Comparison of ENCODE assay signal across 22 cellular contexts in genomic region chr1:96206451-96206850, GRCh38.
DNase-seq lines count a peak whose midpoint lies in the region; ATAC-seq and TF ChIP-seq lines count a peak whose summit lies in the region.
"Had no signal": no experiment of that assay in that cellular context is flagged by ENCODE, and none has a peak within 500 bp of the region (broad histone marks: within the 10 kb centered on the region; RNA-seq: fewer than 3 reads in every experiment).

No MANE protein-coding gene starts in this region.

- no peak for ATAC-seq in GM21825 (IDR thresholded peaks at IDR 0.05; ENCODE audit: unreplicated experiment)
- ATAC-seq: A549, GM12878, GM23338 had no signal

- H3K4me1 Mint-ChIP-seq in glutamatergic neuron (ENCODE audit: low read depth, unreplicated experiment): peaks cover 43% of the 10 kb centered on the region
- H3K4me1 Mint-ChIP-seq: GM23338 had no signal

- peaks cover 4% of the 10 kb centered on the region for H3K9me3 Mint-ChIP-seq in glutamatergic neuron (ENCODE audit: unreplicated experiment)

- no peak for TF ChIP-seq CTCF in glutamatergic neuron (IDR thresholded peaks at IDR 0.05; ENCODE audit: partially characterized antibody, unreplicated experiment)

- H3K27me3 Mint-ChIP-seq in glutamatergic neuron (ENCODE audit: unreplicated experiment): peaks cover 2% of the 10 kb centered on the region

- H3K36me3 Mint-ChIP-seq in glutamatergic neuron (ENCODE audit: unreplicated experiment): no peaks in the 10 kb centered on the region

- DNase-seq in Ammon's horn (ENCODE audit: low spot score) (peak; percentile 68), NCI-H69 (lab: John Stamatoyannopoulos, UW) (peak; percentile 43), glutamatergic neuron (peak; percentile 22), occipital lobe (lab: John Stamatoyannopoulos, UW) (peak; percentile 1), NCI-H2081 (lab: John Stamatoyannopoulos, UW) (no peak), DMS 273 (lab: John Stamatoyannopoulos, UW; ENCODE audit: unreplicated experiment) (no peak)
- no peak for DNase-seq in effector CD4-positive, alpha-beta T cell
- DNase-seq: BE2C, DMS 273 treated with DMSO at 0.1 percent for 48 hours, DMS79 treated with DMSO at 0.1 percent for 48 hours, HCEC 1CT, KBM-7, MM.1S, NCI-H1048, NCI-H1694, NCI-H2081 treated with DMSO at 0.1 percent for 48 hours, NCI-H774, Right ventricle myocardium superior had no signal

- H3K27ac Mint-ChIP-seq in glutamatergic neuron (ENCODE audit: unreplicated experiment): peak overlapping the region; percentile 90
- H3K27ac Mint-ChIP-seq: GM23338 had no signal

- H3K4me3 Mint-ChIP-seq in glutamatergic neuron (ENCODE audit: unreplicated experiment): peak overlapping the region; percentile 35
- H3K4me3 Mint-ChIP-seq: GM23338 had no signal

Comparison
In these comparisons a context has a peak if more than half of its experiments do, and no peak if none do; other contexts are left out.
1. DNase-seq: peak in Ammon's horn (single experiment), NCI-H69 (single experiment), glutamatergic neuron (single experiment) and occipital lobe (single experiment); none in NCI-H2081 (0 of 2), effector CD4-positive, alpha-beta T cell (single experiment) and DMS 273 (single experiment).